ENCODE assay signal across 1 cellular context in genomic region chr17:82654611-82655010, GRCh38.
TF ChIP-seq lines count a peak whose summit lies in the region.

No MANE protein-coding gene starts in this region.

TF ChIP-seq in HepG2, 621 proteins besides CTCF, POLR2A, EP300 and RAD21:
- TF ChIP-seq ARID5B (CRISPR knock-in tag; IDR thresholded peaks at IDR 0.05) (0 out of 2 replicates have a peak, but pooled peaks have one; percentile 4), ZNF501 (CRISPR knock-in tag; IDR thresholded peaks at IDR 0.05) (0 out of 2 replicates have a peak, but pooled peaks have one; percentile 0), ZNF605 (CRISPR knock-in tag; IDR thresholded peaks at IDR 0.05) (0 out of 2 replicates have a peak, but pooled peaks have one; percentile 45), HDAC1 (CRISPR knock-in tag; IDR thresholded peaks at IDR 0.05) (0 out of 2 replicates have a peak, but pooled peaks have one; percentile 13), PAXIP1 (CRISPR knock-in tag; conservative IDR thresholded peaks at IDR 0.05) (peak; percentile 10; the same call in 1 of the 2 replicates)
